19 cellular contexts compared by ENCODE assay signal in the genomic region with DNA sequence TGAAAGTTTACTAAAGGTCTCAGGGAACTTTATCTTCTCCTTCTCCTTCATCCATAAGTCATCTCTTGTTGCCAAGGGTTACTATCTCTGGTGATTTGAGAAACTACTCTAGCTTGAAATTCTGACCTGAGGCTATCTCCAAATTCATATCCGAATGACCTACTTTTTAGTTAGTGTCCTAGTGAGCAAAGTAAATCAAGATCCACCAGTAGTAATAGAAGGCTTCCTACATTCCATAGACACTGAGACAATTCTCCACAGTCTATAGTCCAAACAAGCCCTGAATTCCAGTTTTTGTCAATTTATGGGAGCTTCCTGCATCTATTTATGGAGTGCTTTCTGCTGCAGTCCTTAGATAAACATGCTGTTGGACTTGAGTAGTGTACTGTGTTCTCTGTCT. TPM values are rescaled to one million over a fixed set of nuclear protein-coding genes. Genes with fewer than 3 reads are reported as not detected.
DNase-seq lines count a peak whose midpoint lies in the region; ATAC-seq, FAIRE-seq and TF ChIP-seq lines count a peak whose summit lies in the region.
"Had no signal": no experiment of that assay in that cellular context is flagged by ENCODE, and none has a peak within 500 bp of the region (broad histone marks: within the 10 kb centered on the region; RNA-seq: fewer than 3 reads in every experiment).

No MANE protein-coding gene starts in this region.

- no peak overlapping the region for H3K27ac ChIP-seq in brain microvascular endothelial cell
- H3K27ac ChIP-seq: cardiac muscle cell, right lobe of liver had no signal

- TF ChIP-seq CTCF in brain microvascular endothelial cell (IDR thresholded peaks at IDR 0.05; ENCODE audit: low read depth, low read length, missing control alignments) = no peak

- H3K36me3 ChIP-seq in brain microvascular endothelial cell (replicated peaks) = no peaks in the 10 kb centered on the region
- H3K36me3 ChIP-seq: cardiac muscle cell, right lobe of liver had no signal

- no peak for ATAC-seq in stimulated activated naive CD8-positive, alpha-beta T cell treated with anti-CD3 and anti-CD28 coated beads, Interleukin-15, amount 100 ng/mL, for 72 hours
- ATAC-seq in HG03175 (IDR thresholded peaks at IDR 0.05; ENCODE audit: unreplicated experiment) = no peak
- ATAC-seq: activated CD4-positive, CD25-positive, alpha-beta regulatory T cell treated with anti-CD3 and anti-CD28 coated beads, Interleukin-2, amount 50 U/mL, for 24 hours; left ventricle myocardium superior; right lobe of liver had no signal

- peak; percentile 15 for FAIRE-seq in RCC 7860 (lab: Jason Lieb, UNC)

- no peaks in the 10 kb centered on the region for H3K27me3 Mint-ChIP-seq in activated naive CD4-positive, alpha-beta T cell treated with anti-CD3 and anti-CD28 coated beads, Interleukin-2, amount 50 U/mL, for 24 hours
- H3K27me3 Mint-ChIP-seq in stimulated activated naive CD8-positive, alpha-beta T cell treated with anti-CD3 and anti-CD28 coated beads, Interleukin-15, amount 100 ng/mL, for 72 hours = no peaks in the 10 kb centered on the region

- DNase-seq in activated naive CD4-positive, alpha-beta T cell treated with Interleukin-2 at 50 U/mL for 16 hours = no peak
- DNase-seq in RCC 7860 (ENCODE audit: low spot score) (peak; percentile 67), brain microvascular endothelial cell (peak; percentile 11), H4 (ENCODE audit: low spot score) (no peak), HPDE6-E6E7 (ENCODE audit: extremely low spot score) (no peak)
- DNase-seq in stimulated activated naive CD8-positive, alpha-beta T cell treated with anti-CD3 and anti-CD28 coated beads, Interleukin-15, amount 100 ng/mL, for 72 hours = no peak
- DNase-seq: activated effector memory CD4-positive, alpha-beta T cell treated with Interleukin-2 at 50 U/mL for 16 hours; endodermal cell; left ventricle myocardium superior; MG63; NCI-H2029 treated with DMSO at 0.1 percent for 48 hours; NCI-H526 treated with DMSO at 0.1 percent for 48 hours; nephron progenitor cell; right lobe of liver; stimulated activated CD4-positive, alpha-beta T cell treated with anti-CD3 and anti-CD28 coated beads, Interleukin-4, amount 100 ng/mL, for 4 hours had no signal

- peaks cover 80% of the 10 kb centered on the region for H3K4me1 Mint-ChIP-seq in activated naive CD4-positive, alpha-beta T cell treated with anti-CD3 and anti-CD28 coated beads, Interleukin-2, amount 50 U/mL, for 24 hours
- H3K4me1 Mint-ChIP-seq in stimulated activated naive CD8-positive, alpha-beta T cell treated with anti-CD3 and anti-CD28 coated beads, Interleukin-15, amount 100 ng/mL, for 72 hours = peaks cover 65% of the 10 kb centered on the region
- H3K4me1 Mint-ChIP-seq: nephron progenitor cell had no signal

- in situ Hi-C loops in brain microvascular endothelial cell (cut with HindIII; ENCODE audit: low pct_ligation_motif_present, low sequenced_read_pairs) = no loop called here

- peak overlapping the region; percentile 98 for H3K27ac Mint-ChIP-seq in activated naive CD4-positive, alpha-beta T cell treated with anti-CD3 and anti-CD28 coated beads, Interleukin-2, amount 50 U/mL, for 24 hours
- H3K27ac Mint-ChIP-seq in stimulated activated naive CD8-positive, alpha-beta T cell treated with anti-CD3 and anti-CD28 coated beads, Interleukin-15, amount 100 ng/mL, for 72 hours = peak overlapping the region; percentile 54 to 95
- H3K27ac Mint-ChIP-seq: endodermal cell, nephron progenitor cell had no signal

- H3K27me3 ChIP-seq in brain microvascular endothelial cell (replicated peaks) = no peaks in the 10 kb centered on the region
- H3K27me3 ChIP-seq: cardiac muscle cell, MG63, right lobe of liver had no signal

- no peak overlapping the region for H3K4me3 ChIP-seq in brain microvascular endothelial cell (ENCODE audit: low read depth, low read length)
- H3K4me3 ChIP-seq: cardiac muscle cell, MG63, right lobe of liver had no signal

- peak overlapping the region; percentile 93 for H3K4me3 Mint-ChIP-seq in activated naive CD4-positive, alpha-beta T cell treated with anti-CD3 and anti-CD28 coated beads, Interleukin-2, amount 50 U/mL, for 24 hours
- peak overlapping the region; percentile 85 to 90 for H3K4me3 Mint-ChIP-seq in stimulated activated naive CD8-positive, alpha-beta T cell treated with anti-CD3 and anti-CD28 coated beads, Interleukin-15, amount 100 ng/mL, for 72 hours
- H3K4me3 Mint-ChIP-seq: endodermal cell, nephron progenitor cell had no signal

- no peaks in the 10 kb centered on the region for H3K9me3 Mint-ChIP-seq in activated naive CD4-positive, alpha-beta T cell treated with anti-CD3 and anti-CD28 coated beads, Interleukin-2, amount 50 U/mL, for 24 hours
- peaks cover 8 to 10% of the 10 kb centered on the region in 2 donors for H3K9me3 Mint-ChIP-seq in stimulated activated naive CD8-positive, alpha-beta T cell treated with anti-CD3 and anti-CD28 coated beads, Interleukin-15, amount 100 ng/mL, for 72 hours

- H3K36me3 Mint-ChIP-seq in activated naive CD4-positive, alpha-beta T cell treated with anti-CD3 and anti-CD28 coated beads, Interleukin-2, amount 50 U/mL, for 24 hours = peaks cover 62% of the 10 kb centered on the region

RNA-seq across cellular contexts. Expression of a gene that starts 5.0 kb away (rescaled TPM):
- 9.0 and 10.6 TPM in 2 replicates for total RNA-seq in H4 (2014; rRNA removed; shearing (Covaris generic))
- total RNA-seq: cardiac muscle cell had no signal

Comparison
In these comparisons a context has a peak if more than half of its experiments do, and no peak if none do; other contexts are left out.
1. DNase-seq: peak in RCC 7860 (single experiment) and brain microvascular endothelial cell (single experiment); none in activated naive CD4-positive, alpha-beta T cell treated with Interleukin-2 at 50 U/mL for 16 hours (single experiment), stimulated activated naive CD8-positive, alpha-beta T cell treated with anti-CD3 and anti-CD28 coated beads, Interleukin-15, amount 100 ng/mL, for 72 hours (0 of 2), H4 (single experiment) and HPDE6-E6E7 (single experiment).